In genomic region chr1:25439287-25439686, GRCh38 we compare ENCODE assay signal across 10 cellular contexts. TPM values are rescaled to one million over a fixed set of nuclear protein-coding genes. Genes with fewer than 3 reads are reported as not detected.
"Had no signal": no experiment of that assay in that cellular context is flagged by ENCODE, and none has a peak within 500 bp of the region (broad histone marks: within the 10 kb centered on the region; RNA-seq: fewer than 3 reads in every experiment).

No MANE protein-coding gene starts in this region.

- H3K4me2 ChIP-seq: KMS-11 had no signal

- H3K4me3 ChIP-seq: GM23248, HAP-1 had no signal

- H3K27ac ChIP-seq: GM23248, KMS-11 had no signal

- H3K9me3 ChIP-seq: HAP-1 had no signal

- DNase-seq: GM23248, GOT3, H7, HFFc6, KBM-7 had no signal

- ATAC-seq: HCT116, HepG2 had no signal

- H3K36me3 ChIP-seq: HAP-1 had no signal

- H3K9ac ChIP-seq: GM23248, KMS-11 had no signal

- H2AFZ ChIP-seq: GM23248 had no signal

RNA-seq across cellular contexts. Expression of gene RHCE, which starts 18.7 kb away (rescaled TPM):
- total RNA-seq: HepG2, HT-29 had no signal
